In the genomic region with DNA sequence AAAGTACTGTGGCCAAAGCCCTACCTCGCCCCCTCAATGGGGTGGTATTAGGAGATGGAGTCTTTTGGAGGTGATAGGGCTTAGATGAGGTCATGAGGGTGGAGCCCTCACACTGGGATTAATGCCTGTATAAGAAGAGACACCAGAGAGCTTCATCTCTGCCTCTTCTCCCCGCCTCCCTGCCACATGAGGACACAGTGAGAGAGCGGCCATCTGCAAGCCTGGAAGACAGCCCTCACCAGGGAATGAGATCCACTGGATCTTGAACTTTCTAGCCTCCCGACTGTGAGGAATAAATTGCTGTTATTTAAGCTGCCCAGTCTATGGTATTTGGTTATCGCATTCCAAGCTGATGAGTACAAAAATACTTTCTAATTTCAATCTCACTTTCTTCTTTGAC, we compare ENCODE assay signal across 22 cellular contexts.
"Had no signal": no experiment of that assay in that cellular context is flagged by ENCODE, and none has a peak within 500 bp of the region (broad histone marks: within the 10 kb centered on the region; RNA-seq: fewer than 3 reads in every experiment).

No MANE protein-coding gene starts in this region.

- FAIRE-seq: small intestine had no signal

- H3K27ac ChIP-seq: dorsolateral prefrontal cortex, heart left ventricle, ovary, right atrium auricular region, sigmoid colon, suprapubic skin, tibial artery, upper lobe of left lung, uterus had no signal

- ATAC-seq: heart left ventricle; left colon; naive thymus-derived CD4-positive, alpha-beta T cell; stimulated activated effector memory CD8-positive, alpha-beta T cell treated with anti-CD3 and anti-CD28 coated beads, Interleukin-12 subunit alpha, Interleukin-12 subunit beta, amount 100 ng/mL, for 72 hours; stimulated activated naive CD8-positive, alpha-beta T cell treated with anti-CD3 and anti-CD28 coated beads, Interleukin-15, Interleukin-2, amounts not matched to agents 100 U/mL and 50 U/mL, for 24 hours had no signal

- H3K4me1 ChIP-seq: heart left ventricle, right atrium auricular region, sigmoid colon, suprapubic skin, tibial artery, upper lobe of left lung, uterus had no signal

- H3K27me3 ChIP-seq: dorsolateral prefrontal cortex, heart left ventricle, ovary, right atrium auricular region, sigmoid colon, suprapubic skin, tibial artery, upper lobe of left lung, uterus had no signal

- H3K36me3 ChIP-seq: heart left ventricle, ovary, right atrium auricular region, sigmoid colon, suprapubic skin, upper lobe of left lung, uterus had no signal

- H3K9me3 ChIP-seq: ovary, right atrium auricular region, suprapubic skin, tibial artery, upper lobe of left lung, uterus had no signal

- H3K4me3 ChIP-seq: dorsolateral prefrontal cortex, heart left ventricle, ovary, right atrium auricular region, sigmoid colon, suprapubic skin, tibial artery, upper lobe of left lung, uterus had no signal

- DNase-seq: cortex of kidney; effector CD8-positive, alpha-beta T cell; foreskin melanocyte; heart left ventricle; hippocampal formation; left colon; mesendoderm; naive thymus-derived CD4-positive, alpha-beta T cell; nephron progenitor cell; ovary; sigmoid colon; small intestine; stimulated activated CD4-positive, alpha-beta T cell treated with anti-CD3 and anti-CD28 coated beads, Interleukin-4, amount 100 ng/mL, for 1 hour; stimulated activated CD8-positive, alpha-beta memory T cell treated with anti-CD3 and anti-CD28 coated beads, Interleukin-4, amount 100 ng/mL, for 48 hours; stimulated activated naive CD8-positive, alpha-beta T cell treated with anti-CD3 and anti-CD28 coated beads, Interleukin-15, Interleukin-2, amounts not matched to agents 100 U/mL and 50 U/mL, for 24 hours; tibial artery; upper lobe of left lung; uterus had no signal
